In the genomic region with DNA sequence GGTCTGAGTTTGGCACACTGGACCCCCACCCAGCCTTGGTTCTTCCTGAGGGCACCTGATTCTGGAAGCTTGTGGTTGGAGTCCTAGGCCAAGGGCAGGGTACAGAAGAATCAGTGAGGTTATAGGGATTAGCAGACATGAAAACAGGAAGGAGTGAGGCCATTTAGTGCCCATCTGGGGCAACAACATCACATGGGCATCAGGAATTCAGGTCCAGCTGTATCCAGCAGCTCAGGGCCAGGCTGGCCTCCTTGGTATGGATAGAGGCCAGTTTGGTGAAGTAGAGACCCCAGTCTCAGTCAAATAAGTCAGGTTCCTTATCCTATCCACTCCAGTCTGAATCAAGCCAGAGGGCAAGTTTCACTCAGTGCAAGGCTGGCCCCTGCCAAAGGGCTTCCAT, we compare ENCODE assay signal across 1 cellular context.
TF ChIP-seq lines count a peak whose summit lies in the region.

No MANE protein-coding gene starts in this region.

TF ChIP-seq in H1, 55 proteins besides CTCF, POLR2A, EP300 and RAD21:
- TF ChIP-seq SUZ12 (IDR thresholded peaks at IDR 0.05; ENCODE audit: low read length) (no peak), ASH2L (IDR thresholded peaks at IDR 0.05; ENCODE audit: low read length) (no peak), SP2 (IDR thresholded peaks at IDR 0.05; ENCODE audit: low read length) (no peak), SAP30 (IDR thresholded peaks at IDR 0.05; ENCODE audit: insufficient read depth, insufficient replicate concordance, low read length) (no peak), TAF1 (IDR thresholded peaks at IDR 0.05; ENCODE audit: low read depth, low read length) (no peak), SP1 (IDR thresholded peaks at IDR 0.05; ENCODE audit: low read depth, low read length) (no peak), KDM1A (IDR thresholded peaks at IDR 0.05; ENCODE audit: borderline replicate concordance, low read length) (no peak), HDAC6 (IDR thresholded peaks at IDR 0.05; ENCODE audit: low read depth, low read length) (no peak), NRF1 (IDR thresholded peaks at IDR 0.05; ENCODE audit: low read depth, low read length) (no peak), CHD2 (IDR thresholded peaks at IDR 0.05; ENCODE audit: low read length) (no peak), TAF7 (optimal IDR thresholded peaks at IDR 0.05; ENCODE audit: borderline replicate concordance, low read depth, low read length) (no peak), HDAC2 (IDR thresholded peaks at IDR 0.05; ENCODE audit: borderline replicate concordance in 1 of 2, low read depth in 2 of 2, low read length in 2 of 2) (no peak), KDM5A (IDR thresholded peaks at IDR 0.05; ENCODE audit: low read length) (no peak), POLR2AphosphoS5 (IDR thresholded peaks at IDR 0.05; ENCODE audit: low read depth, low read length) (no peak), RBBP5 (IDR thresholded peaks at IDR 0.05; ENCODE audit: borderline replicate concordance, low read depth, low read length) (no peak), CBX5 (IDR thresholded peaks at IDR 0.05; ENCODE audit: low read depth, low read length) (no peak)
- TF ChIP-seq, protein P1, sequence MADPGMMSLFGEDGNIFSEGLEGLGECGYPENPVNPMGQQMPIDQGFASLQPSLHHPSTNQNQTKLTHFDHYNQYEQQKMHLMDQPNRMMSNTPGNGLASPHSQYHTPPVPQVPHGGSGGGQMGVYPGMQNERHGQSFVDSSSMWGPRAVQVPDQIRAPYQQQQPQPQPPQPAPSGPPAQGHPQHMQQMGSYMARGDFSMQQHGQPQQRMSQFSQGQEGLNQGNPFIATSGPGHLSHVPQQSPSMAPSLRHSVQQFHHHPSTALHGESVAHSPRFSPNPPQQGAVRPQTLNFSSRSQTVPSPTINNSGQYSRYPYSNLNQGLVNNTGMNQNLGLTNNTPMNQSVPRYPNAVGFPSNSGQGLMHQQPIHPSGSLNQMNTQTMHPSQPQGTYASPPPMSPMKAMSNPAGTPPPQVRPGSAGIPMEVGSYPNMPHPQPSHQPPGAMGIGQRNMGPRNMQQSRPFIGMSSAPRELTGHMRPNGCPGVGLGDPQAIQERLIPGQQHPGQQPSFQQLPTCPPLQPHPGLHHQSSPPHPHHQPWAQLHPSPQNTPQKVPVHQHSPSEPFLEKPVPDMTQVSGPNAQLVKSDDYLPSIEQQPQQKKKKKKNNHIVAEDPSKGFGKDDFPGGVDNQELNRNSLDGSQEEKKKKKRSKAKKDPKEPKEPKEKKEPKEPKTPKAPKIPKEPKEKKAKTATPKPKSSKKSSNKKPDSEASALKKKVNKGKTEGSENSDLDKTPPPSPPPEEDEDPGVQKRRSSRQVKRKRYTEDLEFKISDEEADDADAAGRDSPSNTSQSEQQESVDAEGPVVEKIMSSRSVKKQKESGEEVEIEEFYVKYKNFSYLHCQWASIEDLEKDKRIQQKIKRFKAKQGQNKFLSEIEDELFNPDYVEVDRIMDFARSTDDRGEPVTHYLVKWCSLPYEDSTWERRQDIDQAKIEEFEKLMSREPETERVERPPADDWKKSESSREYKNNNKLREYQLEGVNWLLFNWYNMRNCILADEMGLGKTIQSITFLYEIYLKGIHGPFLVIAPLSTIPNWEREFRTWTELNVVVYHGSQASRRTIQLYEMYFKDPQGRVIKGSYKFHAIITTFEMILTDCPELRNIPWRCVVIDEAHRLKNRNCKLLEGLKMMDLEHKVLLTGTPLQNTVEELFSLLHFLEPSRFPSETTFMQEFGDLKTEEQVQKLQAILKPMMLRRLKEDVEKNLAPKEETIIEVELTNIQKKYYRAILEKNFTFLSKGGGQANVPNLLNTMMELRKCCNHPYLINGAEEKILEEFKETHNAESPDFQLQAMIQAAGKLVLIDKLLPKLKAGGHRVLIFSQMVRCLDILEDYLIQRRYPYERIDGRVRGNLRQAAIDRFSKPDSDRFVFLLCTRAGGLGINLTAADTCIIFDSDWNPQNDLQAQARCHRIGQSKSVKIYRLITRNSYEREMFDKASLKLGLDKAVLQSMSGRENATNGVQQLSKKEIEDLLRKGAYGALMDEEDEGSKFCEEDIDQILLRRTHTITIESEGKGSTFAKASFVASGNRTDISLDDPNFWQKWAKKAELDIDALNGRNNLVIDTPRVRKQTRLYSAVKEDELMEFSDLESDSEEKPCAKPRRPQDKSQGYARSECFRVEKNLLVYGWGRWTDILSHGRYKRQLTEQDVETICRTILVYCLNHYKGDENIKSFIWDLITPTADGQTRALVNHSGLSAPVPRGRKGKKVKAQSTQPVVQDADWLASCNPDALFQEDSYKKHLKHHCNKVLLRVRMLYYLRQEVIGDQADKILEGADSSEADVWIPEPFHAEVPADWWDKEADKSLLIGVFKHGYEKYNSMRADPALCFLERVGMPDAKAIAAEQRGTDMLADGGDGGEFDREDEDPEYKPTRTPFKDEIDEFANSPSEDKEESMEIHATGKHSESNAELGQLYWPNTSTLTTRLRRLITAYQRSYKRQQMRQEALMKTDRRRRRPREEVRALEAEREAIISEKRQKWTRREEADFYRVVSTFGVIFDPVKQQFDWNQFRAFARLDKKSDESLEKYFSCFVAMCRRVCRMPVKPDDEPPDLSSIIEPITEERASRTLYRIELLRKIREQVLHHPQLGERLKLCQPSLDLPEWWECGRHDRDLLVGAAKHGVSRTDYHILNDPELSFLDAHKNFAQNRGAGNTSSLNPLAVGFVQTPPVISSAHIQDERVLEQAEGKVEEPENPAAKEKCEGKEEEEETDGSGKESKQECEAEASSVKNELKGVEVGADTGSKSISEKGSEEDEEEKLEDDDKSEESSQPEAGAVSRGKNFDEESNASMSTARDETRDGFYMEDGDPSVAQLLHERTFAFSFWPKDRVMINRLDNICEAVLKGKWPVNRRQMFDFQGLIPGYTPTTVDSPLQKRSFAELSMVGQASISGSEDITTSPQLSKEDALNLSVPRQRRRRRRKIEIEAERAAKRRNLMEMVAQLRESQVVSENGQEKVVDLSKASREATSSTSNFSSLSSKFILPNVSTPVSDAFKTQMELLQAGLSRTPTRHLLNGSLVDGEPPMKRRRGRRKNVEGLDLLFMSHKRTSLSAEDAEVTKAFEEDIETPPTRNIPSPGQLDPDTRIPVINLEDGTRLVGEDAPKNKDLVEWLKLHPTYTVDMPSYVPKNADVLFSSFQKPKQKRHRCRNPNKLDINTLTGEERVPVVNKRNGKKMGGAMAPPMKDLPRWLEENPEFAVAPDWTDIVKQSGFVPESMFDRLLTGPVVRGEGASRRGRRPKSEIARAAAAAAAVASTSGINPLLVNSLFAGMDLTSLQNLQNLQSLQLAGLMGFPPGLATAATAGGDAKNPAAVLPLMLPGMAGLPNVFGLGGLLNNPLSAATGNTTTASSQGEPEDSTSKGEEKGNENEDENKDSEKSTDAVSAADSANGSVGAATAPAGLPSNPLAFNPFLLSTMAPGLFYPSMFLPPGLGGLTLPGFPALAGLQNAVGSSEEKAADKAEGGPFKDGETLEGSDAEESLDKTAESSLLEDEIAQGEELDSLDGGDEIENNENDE (IDR thresholded peaks at IDR 0.05; ENCODE audit: insufficient replicate concordance, low read length) = no peak
